In genomic region chr11:119673389-119674336, GRCh38 we compare ENCODE assay signal across 8 cellular contexts. TPM values are rescaled to one million over a fixed set of nuclear protein-coding genes. Genes with fewer than 3 reads are reported as not detected.
DNase-seq lines count a peak whose midpoint lies in the region; ATAC-seq and TF ChIP-seq lines count a peak whose summit lies in the region.

No MANE protein-coding gene starts in this region.

- H3K27me3 Mint-ChIP-seq in CD4-positive, CD25-positive, alpha-beta regulatory T cell, result no peaks in the 10 kb centered on the region
- H3K27me3 Mint-ChIP-seq in natural killer cell (ENCODE audit: low read depth in 2 of 2), result peaks cover 25 to 40% of the 10 kb centered on the region in 2 donors

- H3K4me1 ChIP-seq in CD4-positive, CD25-positive, alpha-beta regulatory T cell (ENCODE audit: control insufficient read depth, insufficient read depth, low read length, poor library complexity, severe bottlenecking), result no peaks in the 10 kb centered on the region

- TF ChIP-seq CTCF in WERI-Rb-1 (IDR thresholded peaks at IDR 0.05; ENCODE audit: low read depth, low read length) (peak; percentile 70), natural killer cell (IDR thresholded peaks at IDR 0.05) (no peak)

- no peaks in the 10 kb centered on the region for H3K27me3 ChIP-seq in CD4-positive, CD25-positive, alpha-beta regulatory T cell (ENCODE audit: control insufficient read depth, insufficient read depth, low read length)
- H3K27me3 ChIP-seq in WERI-Rb-1 (ENCODE audit: insufficient read depth, low read depth, severe bottlenecking), result no peaks in the 10 kb centered on the region

- no peaks in the 10 kb centered on the region for H3K36me3 Mint-ChIP-seq in CD4-positive, CD25-positive, alpha-beta regulatory T cell
- H3K36me3 Mint-ChIP-seq in natural killer cell, result no peaks in the 10 kb centered on the region

- H3K27ac ChIP-seq in CD4-positive, CD25-positive, alpha-beta regulatory T cell (ENCODE audit: insufficient read depth, low read length, poor library complexity, severe bottlenecking), result no peak overlapping the region
- peak overlapping the region; percentile 33 for H3K27ac ChIP-seq in WERI-Rb-1

- TF ChIP-seq POLR2A in GM19099 (IDR thresholded peaks at IDR 0.05; ENCODE audit: extremely low read depth, insufficient read length, low read depth) (peak; percentile 50), erythroblast (IDR thresholded peaks at IDR 0.05; ENCODE audit: low read length) (no peak)

- H3K4me1 Mint-ChIP-seq in CD4-positive, CD25-positive, alpha-beta regulatory T cell, result peaks cover 0 to 4% (median 0%) of the 10 kb centered on the region in 4 donors
- peaks cover 14 to 16% of the 10 kb centered on the region in 2 donors for H3K4me1 Mint-ChIP-seq in natural killer cell

- no peaks in the 10 kb centered on the region for H3K36me3 ChIP-seq in CD4-positive, CD25-positive, alpha-beta regulatory T cell (ENCODE audit: control insufficient read depth, insufficient read depth, low read length)
- peaks cover 63% of the 10 kb centered on the region for H3K36me3 ChIP-seq in WERI-Rb-1

- no peaks in the 10 kb centered on the region for H3K9me3 ChIP-seq in CD4-positive, CD25-positive, alpha-beta regulatory T cell (ENCODE audit: control insufficient read depth in 2 of 2, low read length in 2 of 2)
- H3K9me3 ChIP-seq in WERI-Rb-1 (ENCODE audit: severe bottlenecking), result no peaks in the 10 kb centered on the region

- H3K27ac Mint-ChIP-seq in CD4-positive, CD25-positive, alpha-beta regulatory T cell, result no peak overlapping the region
- H3K27ac Mint-ChIP-seq in natural killer cell, result peak overlapping the region in 1 of 2 donors; percentile 80

- peak; percentile 38 to 45 for ATAC-seq in CD4-positive, CD25-positive, alpha-beta regulatory T cell (ENCODE audit: low read depth in 2 of 2)
- peak; percentile 78 for ATAC-seq in HG03139 (IDR thresholded peaks at IDR 0.05; ENCODE audit: unreplicated experiment)
- ATAC-seq in natural killer cell, result peak; percentile 75 to 91 (median 90)

- H3K4me3 ChIP-seq in CD4-positive, CD25-positive, alpha-beta regulatory T cell (ENCODE audit: low read depth, low read length), result no peak overlapping the region
- no peak overlapping the region for H3K4me3 ChIP-seq in WERI-Rb-1 (ENCODE audit: low read depth, low read length)

- intact Hi-C loops in natural killer cell (cut with micrococcal nuclease), result loop anchor here (2.0 kb wide), 1 partner anchor 55 kb away; the partner anchor contains the start of gene NECTIN1

- H3K4me3 Mint-ChIP-seq in CD4-positive, CD25-positive, alpha-beta regulatory T cell, result no peak overlapping the region
- no peak overlapping the region for H3K4me3 Mint-ChIP-seq in natural killer cell

- DNase-seq in CD4-positive, CD25-positive, alpha-beta regulatory T cell, result peak in 1 of 3 donors; percentile 14
- peak; percentile 72 for DNase-seq in WERI-Rb-1
- DNase-seq in natural killer cell, result peak; percentile 35
- no peak for DNase-seq in erythroblast (lab: John Stamatoyannopoulos, UW)
- DNase-seq in T1000 (lab: John Stamatoyannopoulos, UW), result no peak
- no peak for DNase-seq in pons (ENCODE audit: low spot score)

- no peaks in the 10 kb centered on the region for H3K9me3 Mint-ChIP-seq in CD4-positive, CD25-positive, alpha-beta regulatory T cell
- no peaks in the 10 kb centered on the region for H3K9me3 Mint-ChIP-seq in natural killer cell

RNA-seq across cellular contexts. Expression of gene NECTIN1, which starts 55.3 kb away (rescaled TPM):
- 2.3 TPM for total RNA-seq in CD4-positive, CD25-positive, alpha-beta regulatory T cell
- under 1 TPM in 1 of 4 donors, not detected in 3; 0.18 TPM for polyA plus RNA-seq in CD4-positive, CD25-positive, alpha-beta regulatory T cell
- total RNA-seq in natural killer cell, result 10 to 100 TPM in 1 of 3 donors, 1 to 10 TPM in 2; 5.8 to 18.8 (median 7.8) TPM

Comparison
In these comparisons a context has a peak if more than half of its experiments do, and no peak if none do; other contexts are left out.
1. DNase-seq: peak in WERI-Rb-1 (single experiment) and natural killer cell (single experiment); none in erythroblast (0 of 2), T1000 (single experiment) and pons (single experiment).
2. Peak in every context shown above with its lines, with median percentiles within 50 percentile points of each other: ATAC-seq.